In the genomic region with DNA sequence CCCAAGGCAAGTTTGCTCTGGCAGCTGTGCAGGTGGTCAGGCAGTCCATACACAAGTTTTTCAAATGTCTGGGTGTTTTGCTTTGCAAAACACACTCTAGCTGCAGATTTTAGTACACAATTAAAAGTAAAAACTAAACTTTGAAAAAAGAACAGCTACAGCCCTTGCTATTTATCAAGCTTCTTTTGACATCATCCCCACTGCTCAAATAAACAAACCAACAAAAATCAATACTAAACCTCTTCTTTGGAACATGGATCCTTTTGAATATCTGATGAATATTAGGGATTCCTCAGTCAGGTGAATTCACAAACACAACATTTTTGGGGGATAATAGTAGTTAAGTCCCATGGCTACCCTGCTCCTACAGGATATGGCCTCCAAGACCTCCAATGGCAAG, we compare ENCODE assay signal across 7 cellular contexts.
"Had no signal": no experiment of that assay in that cellular context is flagged by ENCODE, and none has a peak within 500 bp of the region (broad histone marks: within the 10 kb centered on the region; RNA-seq: fewer than 3 reads in every experiment).

No MANE protein-coding gene starts in this region.

- H3K4me3 ChIP-seq: GM23248 had no signal

- H3K4me3 Mint-ChIP-seq: H9, IgD-negative memory B cell had no signal

- H3K9me3 Mint-ChIP-seq: H9 had no signal

- H3K27ac Mint-ChIP-seq: IgD-negative memory B cell had no signal

- H2AFZ ChIP-seq: GM23248 had no signal

- DNase-seq: GM23248, GOT3, H9, HCEC 1CT had no signal

- FAIRE-seq: H54, HTR-8/SVneo had no signal

- H3K9ac ChIP-seq: GM23248 had no signal

- H3K27me3 Mint-ChIP-seq: IgD-negative memory B cell had no signal

- H3K27ac ChIP-seq: GM23248 had no signal

- H3K4me1 Mint-ChIP-seq: H9 had no signal
